Comparison of ENCODE assay signal across 11 cellular contexts in genomic region chr1:59005491-59006308, GRCh38.
DNase-seq lines count a peak whose midpoint lies in the region; ATAC-seq and TF ChIP-seq lines count a peak whose summit lies in the region.
"Had no signal": no experiment of that assay in that cellular context is flagged by ENCODE, and none has a peak within 500 bp of the region (broad histone marks: within the 10 kb centered on the region; RNA-seq: fewer than 3 reads in every experiment).

No MANE protein-coding gene starts in this region.

- H3K4me1 Mint-ChIP-seq in activated B cell treated with CpG ODN at 0.5 μM for 24 hours, result peaks cover 61% of the 10 kb centered on the region

- H3K27me3 Mint-ChIP-seq in activated B cell treated with CpG ODN at 0.5 μM for 24 hours, result no peaks in the 10 kb centered on the region

- H3K27ac Mint-ChIP-seq in activated B cell treated with CpG ODN at 0.5 μM for 24 hours, result peak overlapping the region; percentile 90

- peak overlapping the region; percentile 53 for H3K4me3 Mint-ChIP-seq in activated B cell treated with CpG ODN at 0.5 μM for 24 hours

- no peaks in the 10 kb centered on the region for H3K9me3 Mint-ChIP-seq in activated B cell treated with CpG ODN at 0.5 μM for 24 hours

- intact Hi-C loops in activated B cell treated with CpG ODN at 0.5 μM for 24 hours (cut with micrococcal nuclease), result loop anchor here (5.0 kb wide), 2 partner anchors 103 to 692 kb away; no protein-coding TSS in a partner anchor

- DNase-seq in stimulated activated CD4-positive, alpha-beta T cell treated with anti-CD3 and anti-CD28 coated beads, Interleukin-15, amount 100 ng/mL, for 24 hours, result peak; percentile 16
- DNase-seq in stimulated activated CD4-positive, alpha-beta T cell treated with anti-CD3 and anti-CD28 coated beads, Interleukin-4, amount 100 ng/mL, for 1 hour, result no peak
- DNase-seq in activated B cell treated with CpG ODN at 0.5 μM for 24 hours (no peak), COR-L47 (lab: John Stamatoyannopoulos, UW) (no peak), RKO (ENCODE audit: low spot score) (no peak)
- no peak for DNase-seq in effector CD4-positive, alpha-beta T cell
- DNase-seq: midbrain, NCI-H82 had no signal

- no peak for TF ChIP-seq CTCF in activated B cell treated with CpG ODN at 0.5 μM for 24 hours (IDR thresholded peaks at IDR 0.05)

- CTCF ChIA-PET in activated B cell treated with CpG ODN at 0.5 μM for 24 hours (lab: Charles Lee), result no interaction called here

- POLR2A ChIA-PET in activated B cell treated with CpG ODN at 0.5 μM for 24 hours (lab: Charles Lee), result interaction anchor here (1.4 to 1.5 kb wide), 2 partner anchors 20 to 37 kb away, joined by 3 to 5 read pairs; no protein-coding TSS in a partner anchor

- H3K36me3 Mint-ChIP-seq in activated B cell treated with CpG ODN at 0.5 μM for 24 hours (ENCODE audit: low read depth), result no peaks in the 10 kb centered on the region

- ATAC-seq in HG02763 (IDR thresholded peaks at IDR 0.05; ENCODE audit: unreplicated experiment) (peak; percentile 35), activated B cell treated with CpG ODN at 0.5 μM for 24 hours (ENCODE audit: low read depth) (no peak), HG03460 (IDR thresholded peaks at IDR 0.05; ENCODE audit: unreplicated experiment) (no peak)
- ATAC-seq: activated CD4-positive, CD25-positive, alpha-beta regulatory T cell treated with anti-CD3 and anti-CD28 coated beads, Interleukin-2, amount 50 U/mL, for 24 hours had no signal
